8 cellular contexts compared by ENCODE assay signal in genomic region chr10:97427571-97428179, GRCh38. TPM values are rescaled to one million over a fixed set of nuclear protein-coding genes. Genes with fewer than 3 reads are reported as not detected.
DNase-seq lines count a peak whose midpoint lies in the region; ATAC-seq and TF ChIP-seq lines count a peak whose summit lies in the region.

No MANE protein-coding gene starts in this region.

- H3K36me3 ChIP-seq in testis (ENCODE audit: low read depth, missing control alignments): no peaks in the 10 kb centered on the region

- ATAC-seq in GM18907 (IDR thresholded peaks at IDR 0.05; ENCODE audit: unreplicated experiment): no peak
- ATAC-seq in HG03565 (IDR thresholded peaks at IDR 0.05; ENCODE audit: unreplicated experiment): no peak

- DNase-seq in GM10266 (ENCODE audit: extremely low spot score) (peak; percentile 57), NCI-H510A treated with DMSO at 0.1 percent for 48 hours (lab: John Stamatoyannopoulos, UW) (peak; percentile 49), left kidney (ENCODE audit: low read depth, low spot score) (peak; percentile 65), testis (peak; percentile 43), SKM-1 treated with dmso at 0.1 percent for 144 hours (lab: John Stamatoyannopoulos, UW; ENCODE audit: unreplicated experiment) (no peak)

- TF ChIP-seq CTCF in GM10266 (IDR thresholded peaks at IDR 0.05; ENCODE audit: control insufficient read depth, insufficient read depth, low read depth, missing control alignments) (no peak), brain (conservative IDR thresholded peaks at IDR 0.05) (no peak), testis (IDR thresholded peaks at IDR 0.05) (no peak)

- no peaks in the 10 kb centered on the region for H3K27me3 ChIP-seq in testis

- H3K4me3 Mint-ChIP-seq in brain: peak overlapping the region; percentile 91 to 96 (median 92)

- peaks cover 0 to 14% (median 3%) of the 10 kb centered on the region in 5 experiments for H3K9me3 Mint-ChIP-seq in brain

- intact Hi-C loops in testis (cut with DNase I; ENCODE audit: low total_unique reads): no loop called here

- 7 to 14% methylated on average over 9 of the region's 9 CpGs for WGBS in testis, 2 donors

- H3K9me3 ChIP-seq in testis: no peaks in the 10 kb centered on the region

- H3K27ac Mint-ChIP-seq in brain: peak overlapping the region; percentile 93 to 97 (median 94)

- peaks cover 9% of the 10 kb centered on the region for H3K27me3 Mint-ChIP-seq in brain

- H3K27ac ChIP-seq in testis: peak overlapping the region; percentile 81 to 90

- H3K4me3 ChIP-seq in testis: peak overlapping the region in 1 of 2 donors; percentile 95

- peaks cover 32% of the 10 kb centered on the region for H3K4me1 ChIP-seq in testis

- H3K4me1 Mint-ChIP-seq in brain: peaks cover 49% of the 10 kb centered on the region

- peaks cover 47% of the 10 kb centered on the region for H3K36me3 Mint-ChIP-seq in brain

- no peak for TF ChIP-seq POLR2A in testis (IDR thresholded peaks at IDR 0.05)

RNA-seq across cellular contexts. Expression of gene PGAM1, which starts 1.7 kb away (rescaled TPM):
- 278 TPM for polyA plus RNA-seq in brain (ENCODE audit: insufficient read depth, low read depth, low replicate concordance)
- 100 to 1,000 TPM; 244 to 279 TPM for total RNA-seq in testis
- 238 TPM for polyA plus RNA-seq in testis (ENCODE audit: insufficient read depth, low read depth, low replicate concordance)

RNA-seq across cellular contexts. Expression of gene EXOSC1, which starts 18.1 kb away (rescaled TPM):
- polyA plus RNA-seq in brain (ENCODE audit: insufficient read depth, low read depth, low replicate concordance): 27.5 TPM
- 10 to 100 TPM; 24.5 to 27.9 TPM for total RNA-seq in testis
- 31.4 TPM for polyA plus RNA-seq in testis (ENCODE audit: insufficient read depth, low read depth, low replicate concordance)

RNA-seq across cellular contexts. Expression of gene ZDHHC16, which starts 18.3 kb away (rescaled TPM):
- 27.2 TPM for polyA plus RNA-seq in brain (ENCODE audit: insufficient read depth, low read depth, low replicate concordance)
- 10 to 100 TPM; 42.8 to 58.0 TPM for total RNA-seq in testis
- 40.5 TPM for polyA plus RNA-seq in testis (ENCODE audit: insufficient read depth, low read depth, low replicate concordance)

RNA-seq across cellular contexts. Expression of gene RRP12, which starts 26.5 kb away (rescaled TPM):
- polyA plus RNA-seq in brain (ENCODE audit: insufficient read depth, low read depth, low replicate concordance) (21.0 TPM), testis (ENCODE audit: insufficient read depth, low read depth, low replicate concordance) (38.1 TPM)
- 10 to 100 TPM; 53.5 to 54.6 TPM for total RNA-seq in testis
